Comparison of ENCODE assay signal across 19 cellular contexts in genomic region chr4:4647041-4647440, GRCh38.
DNase-seq lines count a peak whose midpoint lies in the region; ATAC-seq and TF ChIP-seq lines count a peak whose summit lies in the region.
"Had no signal": no experiment of that assay in that cellular context is flagged by ENCODE, and none has a peak within 500 bp of the region (broad histone marks: within the 10 kb centered on the region; RNA-seq: fewer than 3 reads in every experiment).

No MANE protein-coding gene starts in this region.

- H3K4me2 ChIP-seq in mammary epithelial cell (ENCODE audit: insufficient read depth, low read depth, low read length), result no peak overlapping the region

- H3K4me1 ChIP-seq in mammary epithelial cell (ENCODE audit: insufficient read depth, low read length) (peaks cover 4% of the 10 kb centered on the region), breast epithelium (no peaks in the 10 kb centered on the region)
- no peaks in the 10 kb centered on the region for H3K4me1 ChIP-seq in effector memory CD4-positive, alpha-beta T cell (ENCODE audit: control insufficient read depth, insufficient read depth, low read length, poor library complexity, severe bottlenecking)
- H3K4me1 ChIP-seq in naive thymus-derived CD4-positive, alpha-beta T cell (ENCODE audit: control insufficient read depth in 2 of 2, insufficient read depth in 2 of 2, low read length in 2 of 2), result no peaks in the 10 kb centered on the region

- DNase-seq in mammary epithelial cell (peak; percentile 68), breast epithelium (ENCODE audit: low spot score in 2 of 2) (no peak), LHCN-M2 (ENCODE audit: low read depth) (peak; percentile 53), epithelial cell of prostate (ENCODE audit: low read depth, low spot score) (peak; percentile 8), MV-4-11 (lab: John Stamatoyannopoulos, UW) (no peak), NCI-H510A (lab: John Stamatoyannopoulos, UW) (no peak)
- no peak for DNase-seq in effector memory CD4-positive, alpha-beta T cell
- DNase-seq in naive thymus-derived CD4-positive, alpha-beta T cell, result no peak
- DNase-seq: AML-193; CD4-positive, CD25-positive, alpha-beta regulatory T cell; DMS79 treated with DMSO at 0.1 percent for 48 hours; H7; NCI-H1048; NCI-H1694; NCI-H446; NCI-H748 treated with DMSO at 0.1 percent for 48 hours; SHP77 had no signal

- TF ChIP-seq CTCF in mammary epithelial cell (conservative IDR thresholded peaks at IDR 0.05 in 1 of 2, IDR thresholded peaks at IDR 0.05 in 1 of 2; ENCODE audit: extremely low read depth in 1 of 2, insufficient read depth in 1 of 2, low read depth in 1 of 2, low read length in 2 of 2), result no peak
- TF ChIP-seq CTCF in breast epithelium (IDR thresholded peaks at IDR 0.05), result no peak

- 88% methylated on average over 1 of the region's 1 CpG for WGBS in mammary epithelial cell (ENCODE audit: low coverage, missing lambda C conversion rate)

- H3K36me3 ChIP-seq in mammary epithelial cell (ENCODE audit: insufficient read depth, low read length) (no peaks in the 10 kb centered on the region), breast epithelium (no peaks in the 10 kb centered on the region)
- no peaks in the 10 kb centered on the region for H3K36me3 ChIP-seq in effector memory CD4-positive, alpha-beta T cell (ENCODE audit: control insufficient read depth, insufficient read depth, low read length)
- no peaks in the 10 kb centered on the region for H3K36me3 ChIP-seq in naive thymus-derived CD4-positive, alpha-beta T cell (ENCODE audit: control insufficient read depth in 2 of 3, insufficient read depth in 3 of 3, low read length in 3 of 3)

- intact Hi-C loops in mammary epithelial cell (cut with micrococcal nuclease) (no loop called here), breast epithelium (cut with DNase I; ENCODE audit: low total_unique reads) (no loop called here)
- intact Hi-C loops in naive thymus-derived CD4-positive, alpha-beta T cell (cut with micrococcal nuclease), result no loop called here

- no peak for ATAC-seq in naive thymus-derived CD4-positive, alpha-beta T cell
- ATAC-seq: SK-N-SH treated with all-trans-retinoic acid at 6 μM for 48 hours had no signal

- H3K9me3 ChIP-seq in mammary epithelial cell (replicated peaks; ENCODE audit: insufficient read depth, low read length) (no peaks in the 10 kb centered on the region), breast epithelium (no peaks in the 10 kb centered on the region)
- no peaks in the 10 kb centered on the region for H3K9me3 ChIP-seq in effector memory CD4-positive, alpha-beta T cell (ENCODE audit: control insufficient read depth, low read length)
- H3K9me3 ChIP-seq in naive thymus-derived CD4-positive, alpha-beta T cell (ENCODE audit: control insufficient read depth in 2 of 3, low read length in 3 of 3), result no peaks in the 10 kb centered on the region

- H3K27ac ChIP-seq in mammary epithelial cell (ENCODE audit: insufficient read depth, low read depth, low read length) (peak overlapping the region; percentile 46), breast epithelium (no peak overlapping the region), epithelial cell of prostate (no peak overlapping the region)
- no peak overlapping the region for H3K27ac ChIP-seq in effector memory CD4-positive, alpha-beta T cell (ENCODE audit: insufficient read depth, low read length, poor library complexity, severe bottlenecking)
- no peak overlapping the region for H3K27ac ChIP-seq in naive thymus-derived CD4-positive, alpha-beta T cell (ENCODE audit: low read depth, low read length)

- no peaks in the 10 kb centered on the region for H3K27me3 Mint-ChIP-seq in naive thymus-derived CD4-positive, alpha-beta T cell
- H3K27me3 Mint-ChIP-seq: CD4-positive, CD25-positive, alpha-beta regulatory T cell; IgD-negative memory B cell had no signal

- H3K4me3 ChIP-seq in mammary epithelial cell (replicated peaks in 1 of 3; ENCODE audit: insufficient read depth in 1 of 3, low read depth in 2 of 3, low read length in 3 of 3) (no peak overlapping the region), breast epithelium (no peak overlapping the region)
- no peak overlapping the region for H3K4me3 ChIP-seq in effector memory CD4-positive, alpha-beta T cell (ENCODE audit: insufficient read depth, low read depth, low read length, poor library complexity, severe bottlenecking)
- no peak overlapping the region for H3K4me3 ChIP-seq in naive thymus-derived CD4-positive, alpha-beta T cell (ENCODE audit: low read length)

- H3K4me1 Mint-ChIP-seq in naive thymus-derived CD4-positive, alpha-beta T cell, result no peaks in the 10 kb centered on the region
- H3K4me1 Mint-ChIP-seq: CD4-positive, CD25-positive, alpha-beta regulatory T cell; IgD-negative memory B cell had no signal

- H3K36me3 Mint-ChIP-seq in naive thymus-derived CD4-positive, alpha-beta T cell, result peaks cover 0 to 28% (median 11%) of the 10 kb centered on the region in 5 donors

- no peak overlapping the region for H3K27ac Mint-ChIP-seq in naive thymus-derived CD4-positive, alpha-beta T cell
- H3K27ac Mint-ChIP-seq: CD4-positive, CD25-positive, alpha-beta regulatory T cell had no signal

- no peak overlapping the region for H3K9ac ChIP-seq in mammary epithelial cell (ENCODE audit: insufficient read depth, low read length)

- H2AFZ ChIP-seq in mammary epithelial cell (ENCODE audit: low read depth, low read length), result peak overlapping the region; percentile 44

- BruUV-seq in mammary epithelial cell (replicated peaks; lab: Mats Ljungman, UMichigan), result no TSS peak

- H3K9me3 Mint-ChIP-seq in naive thymus-derived CD4-positive, alpha-beta T cell, result peaks cover 0 to 2% (median 0%) of the 10 kb centered on the region in 11 donors
- H3K9me3 Mint-ChIP-seq: IgD-negative memory B cell had no signal

- H3K79me2 ChIP-seq in mammary epithelial cell (ENCODE audit: insufficient read depth, low read length), result no peaks in the 10 kb centered on the region

- H4K20me1 ChIP-seq in mammary epithelial cell (ENCODE audit: insufficient read depth, low read length), result no peaks in the 10 kb centered on the region

- no peak for TF ChIP-seq POLR2A in breast epithelium (IDR thresholded peaks at IDR 0.05)

- CTCF ChIA-PET in mammary epithelial cell (lab: Charles Lee; ENCODE audit: low non-redundant PET), result no interaction called here
- CTCF ChIA-PET in naive thymus-derived CD4-positive, alpha-beta T cell (lab: Charles Lee), result no interaction called here

- no peaks in the 10 kb centered on the region for H3K27me3 ChIP-seq in mammary epithelial cell (ENCODE audit: insufficient read depth, low read length)
- no peaks in the 10 kb centered on the region for H3K27me3 ChIP-seq in breast epithelium
- H3K27me3 ChIP-seq in effector memory CD4-positive, alpha-beta T cell (replicated peaks; ENCODE audit: control insufficient read depth, insufficient read depth, low read length, poor library complexity, severe bottlenecking), result no peaks in the 10 kb centered on the region
- no peaks in the 10 kb centered on the region for H3K27me3 ChIP-seq in naive thymus-derived CD4-positive, alpha-beta T cell (ENCODE audit: control insufficient read depth in 2 of 2, insufficient read depth in 2 of 2, low read length in 2 of 2)

- H3K4me3 Mint-ChIP-seq in naive thymus-derived CD4-positive, alpha-beta T cell, result no peak overlapping the region
- H3K4me3 Mint-ChIP-seq: IgD-negative memory B cell had no signal

- in situ Hi-C loops in mammary epithelial cell (cut with MboI; ENCODE audit: low sequenced_read_pairs in 2 of 2), result no loop called here

- dilution Hi-C loops in mammary epithelial cell (cut with HindIII; ENCODE audit: low sequenced_read_pairs), result no loop called here

- POLR2A ChIA-PET in naive thymus-derived CD4-positive, alpha-beta T cell (lab: Charles Lee), result no interaction called here

Comparison
In these comparisons a context has a peak if more than half of its experiments do, and no peak if none do; other contexts are left out.
1. DNase-seq: peak in mammary epithelial cell (single experiment), LHCN-M2 (single experiment) and epithelial cell of prostate (single experiment); none in breast epithelium (0 of 2), MV-4-11 (single experiment), effector memory CD4-positive, alpha-beta T cell (0 of 3), naive thymus-derived CD4-positive, alpha-beta T cell (0 of 9) and NCI-H510A (single experiment).